Comparison of ENCODE assay signal across 15 cellular contexts in genomic region chr7:85815511-85815910, GRCh38.
DNase-seq lines count a peak whose midpoint lies in the region; ATAC-seq and TF ChIP-seq lines count a peak whose summit lies in the region.
"Had no signal": no experiment of that assay in that cellular context is flagged by ENCODE, and none has a peak within 500 bp of the region (broad histone marks: within the 10 kb centered on the region; RNA-seq: fewer than 3 reads in every experiment).

No MANE protein-coding gene starts in this region.

- peak; percentile 6 for DNase-seq in NCI-H1694 (lab: John Stamatoyannopoulos, UW)
- DNase-seq in NCI-H1694 treated with DMSO at 0.1 percent for 48 hours (lab: John Stamatoyannopoulos, UW), result peak; percentile 39
- DNase-seq in SK-N-DZ (ENCODE audit: low spot score), result peak; percentile 32
- no peak for DNase-seq in AML-193 (lab: John Stamatoyannopoulos, UW)
- DNase-seq in islet precursor cell, result no peak
- DNase-seq: 8988T; ACHN; Caco-2; Calu3; CD4-positive, alpha-beta T cell; CD8-positive, alpha-beta T cell; DMS79 treated with DMSO at 0.1 percent for 48 hours; GF-D8 had no signal

- ATAC-seq in SK-N-SH treated with all-trans-retinoic acid at 6 μM for 48 hours (peak; percentile 49; the same call in 1 of the 3 replicates), GM18907 (IDR thresholded peaks at IDR 0.05; ENCODE audit: unreplicated experiment) (no peak)
- ATAC-seq: CD8-positive, alpha-beta T cell had no signal

TF ChIP-seq in SK-N-SH treated with all-trans-retinoic acid at 6 μM for 48 hours, 23 proteins besides CTCF, POLR2A, EP300 and RAD21:
- TF ChIP-seq TCF4 (CRISPR knock-in tag; IDR thresholded peaks at IDR 0.05; ENCODE audit: borderline replicate concordance) (peak; percentile 73; the same call in 1 of the 2 replicates), CREB5 (CRISPR knock-in tag; IDR thresholded peaks at IDR 0.05; ENCODE audit: low read depth) (no peak), ISL1 (CRISPR knock-in tag; IDR thresholded peaks at IDR 0.05) (0 out of 2 replicates have a peak, but pooled peaks have one; percentile 6), POU6F1 (CRISPR knock-in tag; IDR thresholded peaks at IDR 0.05; ENCODE audit: borderline replicate concordance, low read depth) (no peak), ESRRG (CRISPR knock-in tag; IDR thresholded peaks at IDR 0.05) (no peak)

Comparison
In these comparisons a context has a peak if more than half of its experiments do, and no peak if none do; other contexts are left out.
1. DNase-seq: peak in NCI-H1694 (single experiment), NCI-H1694 treated with DMSO at 0.1 percent for 48 hours (single experiment) and SK-N-DZ (single experiment); none in AML-193 (0 of 2) and islet precursor cell (single experiment).